9 cellular contexts compared by ENCODE assay signal in genomic region chr4:10095296-10095991, GRCh38.
A peak's percentile ranks its signal among the peaks of the same experiment; 100 is the strongest.
DNase-seq lines count a peak whose midpoint lies in the region; ATAC-seq and TF ChIP-seq lines count a peak whose summit lies in the region.
"Had no signal": no experiment of that assay in that cellular context is flagged by ENCODE, and none has a peak within 500 bp of the region (broad histone marks: within the 10 kb centered on the region; RNA-seq: fewer than 3 reads in every experiment).

No MANE protein-coding gene starts in this region.

- intact Hi-C loops in tibial artery (cut with DNase I; ENCODE audit: low total_unique reads) = no loop called here

- ATAC-seq in HG03135 (IDR thresholded peaks at IDR 0.05; ENCODE audit: unreplicated experiment) = no peak
- ATAC-seq: GM23338 had no signal

- DNase-seq in activated gamma-delta T cell treated with Interleukin-2 at 50 U/mL for 16 hours = peak; percentile 45
- no peak for DNase-seq in activated gamma-delta T cell (lab: John Stamatoyannopoulos, UW)
- DNase-seq in activated CD8-positive, alpha-beta memory T cell treated with anti-CD3 and anti-CD28 coated beads, Interleukin-2, amount 50 U/mL, for 48 hours = peak; percentile 75
- DNase-seq in tibial artery = no peak
- no peak for DNase-seq in HUDEP-2 (lab: John Stamatoyannopoulos, UW; ENCODE audit: unreplicated experiment in 76 of 76)
- no peak for DNase-seq in GM03348 (ENCODE audit: low spot score)

- peaks cover 0 to 97% (median 86%) of the 10 kb centered on the region in 4 donors for H3K4me1 ChIP-seq in tibial artery

- no peak for TF ChIP-seq CTCF in tibial artery (IDR thresholded peaks at IDR 0.05)

- H3K27me3 ChIP-seq in layer of hippocampus (ENCODE audit: control insufficient read depth, insufficient read depth, low read length) (no peaks in the 10 kb centered on the region), tibial artery (no peaks in the 10 kb centered on the region)

- peak overlapping the region; percentile 77 for H3K27ac ChIP-seq in layer of hippocampus (ENCODE audit: low read depth, low read length)
- H3K27ac ChIP-seq in tibial artery = peak overlapping the region; percentile 61 to 95

- peaks cover 73 to 100% (median 85%) of the 10 kb centered on the region in 3 donors for H3K36me3 ChIP-seq in tibial artery

- no peaks in the 10 kb centered on the region for H3K9me3 ChIP-seq in tibial artery

- no peak overlapping the region for H3K4me3 ChIP-seq in tibial artery
- H3K4me3 ChIP-seq: GM23338 had no signal

Comparison
In these comparisons a context has a peak if more than half of its experiments do, and no peak if none do; other contexts are left out.
1. DNase-seq: peak in activated gamma-delta T cell treated with Interleukin-2 at 50 U/mL for 16 hours (single experiment) and activated CD8-positive, alpha-beta memory T cell treated with anti-CD3 and anti-CD28 coated beads, Interleukin-2, amount 50 U/mL, for 48 hours (single experiment); none in activated gamma-delta T cell (single experiment), tibial artery (0 of 2), HUDEP-2 (0 of 76) and GM03348 (single experiment).